9 cellular contexts compared by ENCODE assay signal in genomic region chr5:171630047-171630669, GRCh38.
DNase-seq lines count a peak whose midpoint lies in the region; ATAC-seq and TF ChIP-seq lines count a peak whose summit lies in the region.
"Had no signal": no experiment of that assay in that cellular context is flagged by ENCODE, and none has a peak within 500 bp of the region (broad histone marks: within the 10 kb centered on the region; RNA-seq: fewer than 3 reads in every experiment).

No MANE protein-coding gene starts in this region.

- peaks cover 23% of the 10 kb centered on the region for H3K4me1 Mint-ChIP-seq in brain

- no peaks in the 10 kb centered on the region for H3K36me3 Mint-ChIP-seq in brain
- H3K36me3 Mint-ChIP-seq: naive B cell had no signal

- peak overlapping the region in 2 of 5 experiments; percentile 60 to 65 for H3K27ac Mint-ChIP-seq in brain

- DNase-seq in ELR (ENCODE audit: low read depth) (peak; percentile 82), NCI-H1092 treated with DMSO at 0.1 percent for 48 hours (lab: John Stamatoyannopoulos, UW) (peak; percentile 28), kidney tubule cell (ENCODE audit: low spot score) (peak; percentile 44), aorta (peak; percentile 67 to 86), hippocampal formation (lab: John Stamatoyannopoulos, UW) (no peak)
- DNase-seq in activated naive CD4-positive, alpha-beta T cell treated with Interleukin-2 at 50 U/mL for 16 hours: no peak
- DNase-seq: naive B cell had no signal

- peaks cover 0 to 6% (median 0%) of the 10 kb centered on the region in 5 experiments for H3K9me3 Mint-ChIP-seq in brain
- H3K9me3 Mint-ChIP-seq: naive B cell had no signal

- no peaks in the 10 kb centered on the region for H3K4me1 ChIP-seq in aorta (ENCODE audit: control insufficient read depth in 1 of 2, insufficient read depth in 2 of 2, low read length in 2 of 2)

- H3K27me3 Mint-ChIP-seq in brain: peaks cover 42% of the 10 kb centered on the region

- H3K4me3 Mint-ChIP-seq in brain: peak overlapping the region in 4 of 5 experiments; percentile 30 to 69 (median 59)
- H3K4me3 Mint-ChIP-seq: naive B cell had no signal

- no peaks in the 10 kb centered on the region for H3K36me3 ChIP-seq in aorta (ENCODE audit: control insufficient read depth in 1 of 2, insufficient read depth in 2 of 2, low read length in 1 of 2)

- no peaks in the 10 kb centered on the region for H3K9me3 ChIP-seq in aorta (ENCODE audit: control insufficient read depth, low read length)

- WGBS in aorta, 2 donors: 9% methylated on average over 32 of the region's 32 CpGs

- H3K27me3 ChIP-seq in aorta (ENCODE audit: control insufficient read depth in 1 of 2, insufficient read depth in 2 of 2, low read length in 1 of 2): no peaks in the 10 kb centered on the region

- peak; percentile 66 to 79 for TF ChIP-seq CTCF in brain (conservative IDR thresholded peaks at IDR 0.05)

- no peak overlapping the region for H3K27ac ChIP-seq in aorta (ENCODE audit: low read depth in 1 of 2, low read length in 2 of 2)

- intact Hi-C loops in aorta (cut with DNase I): no loop called here

- peak; percentile 78 for ATAC-seq in aorta (ENCODE audit: low FRiP score)
- no peak for ATAC-seq in HG02798 (IDR thresholded peaks at IDR 0.05; ENCODE audit: poor library complexity, unreplicated experiment)

- H3K4me3 ChIP-seq in aorta (ENCODE audit: low read length in 2 of 2): no peak overlapping the region

Comparison
In these comparisons a context has a peak if more than half of its experiments do, and no peak if none do; other contexts are left out.
1. DNase-seq: peak in ELR (single experiment), NCI-H1092 treated with DMSO at 0.1 percent for 48 hours (single experiment), kidney tubule cell (single experiment) and aorta (2 of 2); none in activated naive CD4-positive, alpha-beta T cell treated with Interleukin-2 at 50 U/mL for 16 hours (single experiment) and hippocampal formation (0 of 2).